20 cellular contexts compared by ENCODE assay signal in genomic region chr5:24905123-24905522, GRCh38.
DNase-seq lines count a peak whose midpoint lies in the region; ATAC-seq and TF ChIP-seq lines count a peak whose summit lies in the region.
"Had no signal": no experiment of that assay in that cellular context is flagged by ENCODE, and none has a peak within 500 bp of the region (broad histone marks: within the 10 kb centered on the region; RNA-seq: fewer than 3 reads in every experiment).

No MANE protein-coding gene starts in this region.

- no peaks in the 10 kb centered on the region for H3K27me3 ChIP-seq in RWPE2 (ENCODE audit: insufficient read depth, poor library complexity, severe bottlenecking)

- DNase-seq in AML-193 (lab: John Stamatoyannopoulos, UW) (peak; percentile 74 to 87), KBM-7 (peak; percentile 3), RWPE2 (ENCODE audit: low spot score) (no peak), fibroblast of villous mesenchyme (ENCODE audit: low read depth) (peak; percentile 1), mucosa of gallbladder (ENCODE audit: low spot score) (no peak), NCI-H2171 (lab: John Stamatoyannopoulos, UW) (no peak), DMS 273 treated with DMSO at 0.1 percent for 48 hours (lab: John Stamatoyannopoulos, UW) (no peak)
- DNase-seq in central memory CD4-positive, alpha-beta T cell = no peak
- DNase-seq: activated naive CD8-positive, alpha-beta T cell treated with anti-CD3 and anti-CD28 coated beads, Interleukin-2, amount 10 ng/mL, durations not matched to agents 7 days and 5 days; activated T-cell treated with anti-CD3 and anti-CD28 coated beads, Interleukin-2, amount 50 U/mL, for 48 hours; COR-L47; effector memory CD8-positive, alpha-beta T cell; foreskin fibroblast; left ventricle myocardium inferior; MM.1S; SHP77; stimulated activated CD4-positive, alpha-beta T cell treated with anti-CD3 and anti-CD28 coated beads, Interleukin-2, amount 100 ng/mL, for 48 hours; T1000 had no signal

- TF ChIP-seq CTCF in RWPE2 (IDR thresholded peaks at IDR 0.05; ENCODE audit: poor library complexity, severe bottlenecking) = no peak
- TF ChIP-seq CTCF in fibroblast of villous mesenchyme (IDR thresholded peaks at IDR 0.05; ENCODE audit: insufficient read depth, low read depth, low read length) = no peak

- H3K4me1 ChIP-seq in RWPE2 (ENCODE audit: insufficient read depth, poor library complexity, severe bottlenecking) = no peaks in the 10 kb centered on the region
- H3K4me1 ChIP-seq: left ventricle myocardium inferior had no signal

- no peak overlapping the region for H3K27ac ChIP-seq in RWPE2 (ENCODE audit: poor library complexity, severe bottlenecking)
- H3K27ac ChIP-seq: left ventricle myocardium inferior had no signal

- 0 out of 3 replicates have a peak, but pooled peaks have one; percentile 14 for ATAC-seq in RWPE2 (ENCODE audit: low read depth)
- ATAC-seq: effector memory CD8-positive, alpha-beta T cell; HCT116; sciatic nerve had no signal

- in situ Hi-C loops in KBM-7 (cut with MboI; ENCODE audit: low pct_unique_long_range_greater_than_20kb, low sequenced_read_pairs) = no loop called here

- no peaks in the 10 kb centered on the region for H3K36me3 ChIP-seq in RWPE2 (ENCODE audit: low read depth)
- H3K36me3 ChIP-seq: left ventricle myocardium inferior had no signal

- no peaks in the 10 kb centered on the region for H3K9me3 ChIP-seq in RWPE2 (ENCODE audit: severe bottlenecking)

- H3K4me3 ChIP-seq in RWPE2 (ENCODE audit: severe bottlenecking) = no peak overlapping the region
- no peak overlapping the region for H3K4me3 ChIP-seq in fibroblast of villous mesenchyme (ENCODE audit: low read depth, low read length)
- H3K4me3 ChIP-seq: left ventricle myocardium inferior had no signal

Comparison
In these comparisons a context has a peak if more than half of its experiments do, and no peak if none do; other contexts are left out.
1. DNase-seq: peak in AML-193 (2 of 2), KBM-7 (single experiment) and fibroblast of villous mesenchyme (single experiment); none in RWPE2 (single experiment), central memory CD4-positive, alpha-beta T cell (single experiment), mucosa of gallbladder (single experiment), NCI-H2171 (single experiment) and DMS 273 treated with DMSO at 0.1 percent for 48 hours (single experiment).